8 cellular contexts compared by ENCODE assay signal in genomic region chr2:95346236-95346737, GRCh38. TPM values are rescaled to one million over a fixed set of nuclear protein-coding genes. Genes with fewer than 3 reads are reported as not detected.
DNase-seq lines count a peak whose midpoint lies in the region; ATAC-seq and TF ChIP-seq lines count a peak whose summit lies in the region.

No MANE protein-coding gene starts in this region.

- TF ChIP-seq CTCF in astrocyte of the cerebellum (IDR thresholded peaks at IDR 0.05; ENCODE audit: low read depth, low read length, missing control alignments): no peak

- peak; percentile 26 for ATAC-seq in HG03442 (IDR thresholded peaks at IDR 0.05; ENCODE audit: unreplicated experiment)
- peak; percentile 24 to 27 for ATAC-seq in stimulated activated naive B cell treated with anti-CD40 and anti-IgM and Interleukin-4, amounts not matched to agents 10 μg/mL and 1 μg/mL and 100 μg/mL, for 72 hours (replicated peaks)

- H3K27me3 Mint-ChIP-seq in stimulated activated naive B cell treated with anti-CD40 and anti-IgM and Interleukin-4, amounts not matched to agents 10 μg/mL and 1 μg/mL and 100 μg/mL, for 72 hours: peaks cover 42 to 71% of the 10 kb centered on the region in 2 donors
- peaks cover 28% of the 10 kb centered on the region for H3K27me3 Mint-ChIP-seq in activated T-helper 1 cell treated with anti-CD3 and anti-CD28 coated beads, Interleukin-12 subunit alpha, Interleukin-12 subunit beta, Interleukin-2, Interleukin-4 antibody, amounts not matched to agents 30 ng/mL and 10 ng/mL and 1 ng/mL, durations not matched to agents 14 hours and 24 hours and 36 hours (ENCODE audit: insufficient read depth)

- in situ Hi-C loops in astrocyte of the cerebellum (cut with HindIII; ENCODE audit: low sequenced_read_pairs): no loop called here

- H3K9me3 ChIP-seq in iPS-18a (ENCODE audit: control insufficient read depth, low read depth, low read length): no peaks in the 10 kb centered on the region

- no peaks in the 10 kb centered on the region for H3K36me3 ChIP-seq in iPS-18a (ENCODE audit: control insufficient read depth, low read depth, low read length)

- H3K4me1 Mint-ChIP-seq in stimulated activated naive B cell treated with anti-CD40 and anti-IgM and Interleukin-4, amounts not matched to agents 10 μg/mL and 1 μg/mL and 100 μg/mL, for 72 hours: peaks cover 3 to 11% of the 10 kb centered on the region in 2 donors
- no peaks in the 10 kb centered on the region for H3K4me1 Mint-ChIP-seq in activated T-helper 1 cell treated with anti-CD3 and anti-CD28 coated beads, Interleukin-12 subunit alpha, Interleukin-12 subunit beta, Interleukin-2, Interleukin-4 antibody, amounts not matched to agents 30 ng/mL and 10 ng/mL and 1 ng/mL, durations not matched to agents 14 hours and 24 hours and 36 hours (ENCODE audit: low read depth)

- no peak overlapping the region for H3K27ac ChIP-seq in iPS-18a (ENCODE audit: low read length)

- H3K27me3 ChIP-seq in iPS-18a (ENCODE audit: control insufficient read depth, insufficient read depth, low read length): peaks cover 51% of the 10 kb centered on the region

- H3K9ac ChIP-seq in iPS-18a (ENCODE audit: low read length): no peak overlapping the region

- H3K4me1 ChIP-seq in iPS-18a (ENCODE audit: control insufficient read depth, low read depth, low read length): peaks cover 5% of the 10 kb centered on the region

- H3K27ac Mint-ChIP-seq in stimulated activated naive B cell treated with anti-CD40 and anti-IgM and Interleukin-4, amounts not matched to agents 10 μg/mL and 1 μg/mL and 100 μg/mL, for 72 hours: no peak overlapping the region
- no peak overlapping the region for H3K27ac Mint-ChIP-seq in activated T-helper 1 cell treated with anti-CD3 and anti-CD28 coated beads, Interleukin-12 subunit alpha, Interleukin-12 subunit beta, Interleukin-2, Interleukin-4 antibody, amounts not matched to agents 30 ng/mL and 10 ng/mL and 1 ng/mL, durations not matched to agents 14 hours and 24 hours and 36 hours

- peak overlapping the region; percentile 53 for H3K4me3 ChIP-seq in astrocyte of the cerebellum (ENCODE audit: low read depth, low read length)
- peak overlapping the region; percentile 63 for H3K4me3 ChIP-seq in iPS-18a (ENCODE audit: low read length)

- DNase-seq in DMS53 (lab: John Stamatoyannopoulos, UW) (peak; percentile 78), astrocyte of the cerebellum (ENCODE audit: low read depth) (no peak), DMS153 (lab: John Stamatoyannopoulos, UW) (no peak)
- no peak for DNase-seq in stimulated activated naive B cell treated with anti-CD40 and anti-IgM and Interleukin-4, amounts not matched to agents 10 μg/mL and 1 μg/mL and 100 μg/mL, for 72 hours
- DNase-seq in activated T-helper 1 cell treated with anti-CD3 and anti-CD28 coated beads, Interleukin-12 subunit alpha, Interleukin-12 subunit beta, Interleukin-2, Interleukin-4 antibody, amounts not matched to agents 30 ng/mL and 10 ng/mL and 1 ng/mL, durations not matched to agents 14 hours and 24 hours and 36 hours (ENCODE audit: low spot score): no peak
- no peak for DNase-seq in activated CD4-positive, alpha-beta T cell treated with anti-CD3 and anti-CD28 coated beads for 4 hours

- H3K9me3 Mint-ChIP-seq in stimulated activated naive B cell treated with anti-CD40 and anti-IgM and Interleukin-4, amounts not matched to agents 10 μg/mL and 1 μg/mL and 100 μg/mL, for 72 hours: no peaks in the 10 kb centered on the region
- no peaks in the 10 kb centered on the region for H3K9me3 Mint-ChIP-seq in activated T-helper 1 cell treated with anti-CD3 and anti-CD28 coated beads, Interleukin-12 subunit alpha, Interleukin-12 subunit beta, Interleukin-2, Interleukin-4 antibody, amounts not matched to agents 30 ng/mL and 10 ng/mL and 1 ng/mL, durations not matched to agents 14 hours and 24 hours and 36 hours

- no peaks in the 10 kb centered on the region for H3K36me3 Mint-ChIP-seq in stimulated activated naive B cell treated with anti-CD40 and anti-IgM and Interleukin-4, amounts not matched to agents 10 μg/mL and 1 μg/mL and 100 μg/mL, for 72 hours
- no peaks in the 10 kb centered on the region for H3K36me3 Mint-ChIP-seq in activated T-helper 1 cell treated with anti-CD3 and anti-CD28 coated beads, Interleukin-12 subunit alpha, Interleukin-12 subunit beta, Interleukin-2, Interleukin-4 antibody, amounts not matched to agents 30 ng/mL and 10 ng/mL and 1 ng/mL, durations not matched to agents 14 hours and 24 hours and 36 hours (ENCODE audit: low read depth)

- no peak overlapping the region for H3K4me3 Mint-ChIP-seq in stimulated activated naive B cell treated with anti-CD40 and anti-IgM and Interleukin-4, amounts not matched to agents 10 μg/mL and 1 μg/mL and 100 μg/mL, for 72 hours
- H3K4me3 Mint-ChIP-seq in activated T-helper 1 cell treated with anti-CD3 and anti-CD28 coated beads, Interleukin-12 subunit alpha, Interleukin-12 subunit beta, Interleukin-2, Interleukin-4 antibody, amounts not matched to agents 30 ng/mL and 10 ng/mL and 1 ng/mL, durations not matched to agents 14 hours and 24 hours and 36 hours: no peak overlapping the region

- intact Hi-C loops in activated T-helper 1 cell treated with anti-CD3 and anti-CD28 coated beads, Interleukin-12 subunit alpha, Interleukin-12 subunit beta, Interleukin-2, Interleukin-4 antibody, amounts not matched to agents 30 ng/mL and 10 ng/mL and 1 ng/mL, durations not matched to agents 14 hours and 24 hours and 36 hours (cut with micrococcal nuclease): no loop called here

RNA-seq across cellular contexts. Expression of gene KCNIP3, which starts 49.1 kb away (rescaled TPM):
- not detected in 2 replicates for total RNA-seq in activated T-helper 1 cell treated with anti-CD3 and anti-CD28 coated beads, Interleukin-12 subunit alpha, Interleukin-12 subunit beta, Interleukin-2, Interleukin-4 antibody, amounts not matched to agents 30 ng/mL and 10 ng/mL and 1 ng/mL, durations not matched to agents 14 hours and 24 hours and 36 hours

RNA-seq across cellular contexts. Expression of gene FAHD2A, which starts 56.2 kb away (rescaled TPM):
- total RNA-seq in activated T-helper 1 cell treated with anti-CD3 and anti-CD28 coated beads, Interleukin-12 subunit alpha, Interleukin-12 subunit beta, Interleukin-2, Interleukin-4 antibody, amounts not matched to agents 30 ng/mL and 10 ng/mL and 1 ng/mL, durations not matched to agents 14 hours and 24 hours and 36 hours: 33.2 and 34.9 TPM in 2 replicates
